23 cellular contexts compared by ENCODE assay signal in genomic region chr1:201459775-201460174, GRCh38. TPM values are rescaled to one million over a fixed set of nuclear protein-coding genes. Genes with fewer than 3 reads are reported as not detected.
A peak's percentile ranks its signal among the peaks of the same experiment; 100 is the strongest.
DNase-seq lines count a peak whose midpoint lies in the region; ATAC-seq and TF ChIP-seq lines count a peak whose summit lies in the region.
"Had no signal": no experiment of that assay in that cellular context is flagged by ENCODE, and none has a peak within 500 bp of the region (broad histone marks: within the 10 kb centered on the region; RNA-seq: fewer than 3 reads in every experiment).

No MANE protein-coding gene starts in this region.

- CTCF ChIA-PET in PC-3 (lab: Charles Lee): no interaction called here

- H3K27me3 ChIP-seq in PC-3 (ENCODE audit: low read length) (no peaks in the 10 kb centered on the region), esophagus squamous epithelium (no peaks in the 10 kb centered on the region), gastrocnemius medialis (no peaks in the 10 kb centered on the region), aorta (ENCODE audit: control insufficient read depth in 1 of 2, insufficient read depth in 2 of 2, low read length in 1 of 2) (no peaks in the 10 kb centered on the region)
- H3K27me3 ChIP-seq: esophagus muscularis mucosa, ovary, stomach had no signal

- TF ChIP-seq POLR2A in esophagus squamous epithelium (IDR thresholded peaks at IDR 0.05) (no peak), gastrocnemius medialis (IDR thresholded peaks at IDR 0.05) (no peak)

- peaks cover 6% of the 10 kb centered on the region; the same call in 1 of the 2 replicates for H3K36me3 ChIP-seq in PC-3 (ENCODE audit: low read depth, low read length)
- H3K36me3 ChIP-seq in esophagus squamous epithelium: peaks cover 0 to 8% (median 5%) of the 10 kb centered on the region in 3 donors
- peaks cover 0 to 7% of the 10 kb centered on the region in 2 donors for H3K36me3 ChIP-seq in gastrocnemius medialis
- H3K36me3 ChIP-seq in aorta (ENCODE audit: control insufficient read depth in 1 of 2, insufficient read depth in 2 of 2, low read length in 1 of 2): no peaks in the 10 kb centered on the region
- H3K36me3 ChIP-seq: ovary had no signal

- peak; percentile 51 for DNase-seq in PC-3
- DNase-seq in esophagus squamous epithelium (lab: John Stamatoyannopoulos, UW): no peak
- no peak for DNase-seq in gastrocnemius medialis
- DNase-seq in aorta: no peak
- DNase-seq in putamen (ENCODE audit: low spot score): no peak
- DNase-seq in head of caudate nucleus: no peak
- no peak for DNase-seq in SW480 (ENCODE audit: low spot score)
- DNase-seq: activated CD8-positive, alpha-beta memory T cell treated with anti-CD3 and anti-CD28 coated beads, Interleukin-2, amount 50 U/mL, for 48 hours; AML-193; amygdala; central memory CD4-positive, alpha-beta T cell; COR-L47; HFFc6; KBM-7; NCI-H2029 treated with DMSO at 0.1 percent for 48 hours; NCI-H446 treated with DMSO at 0.1 percent for 48 hours; NK-92 treated with Interleukin-12 subunit alpha and Interleukin-12 subunit beta, amount 100 ng/mL, for 24 hours; ovary; stimulated activated CD4-positive, alpha-beta T cell treated with anti-CD3 and anti-CD28 coated beads, Interleukin-2, amount 100 ng/mL, for 48 hours; stomach had no signal

- H3K27ac ChIP-seq in PC-3 (ENCODE audit: low read length): peak overlapping the region; percentile 84
- peak overlapping the region; percentile 93 to 98 (median 94) for H3K27ac ChIP-seq in esophagus squamous epithelium
- H3K27ac ChIP-seq in gastrocnemius medialis: peak overlapping the region; percentile 92 to 100 (median 100)
- peak overlapping the region; percentile 46 to 89 for H3K27ac ChIP-seq in aorta (ENCODE audit: low read depth in 1 of 2, low read length in 2 of 2)
- H3K27ac ChIP-seq: ovary had no signal

- H4K20me1 ChIP-seq in PC-3 (ENCODE audit: low read length): no peaks in the 10 kb centered on the region

- peaks cover 5% of the 10 kb centered on the region; the same call in 1 of the 2 replicates for H3K79me2 ChIP-seq in PC-3 (ENCODE audit: low read length)

- WGBS in esophagus squamous epithelium, 2 donors: 70 to 100% methylated on average over 2 to 3 of the region's 5 CpGs
- WGBS in aorta, 2 donors: 94 to 98% methylated on average over 5 of the region's 5 CpGs

- peak overlapping the region; percentile 48 for H3K9ac ChIP-seq in PC-3 (ENCODE audit: low read length)

- H3K4me3 ChIP-seq in PC-3 (ENCODE audit: low read length) (no peak overlapping the region), esophagus squamous epithelium (no peak overlapping the region), gastrocnemius medialis (no peak overlapping the region), aorta (ENCODE audit: low read length in 2 of 2) (no peak overlapping the region)
- H3K4me3 ChIP-seq: esophagus muscularis mucosa, lung, ovary, stomach had no signal

- BruUV-seq in PC-3 (replicated peaks; lab: Mats Ljungman, UMichigan): no TSS peak

- POLR2A ChIA-PET in PC-3 (lab: Charles Lee; ENCODE audit: unreplicated experiment): no interaction called here

- peak overlapping the region; percentile 73 for H3K4me2 ChIP-seq in PC-3 (ENCODE audit: low read length)

- ATAC-seq in PC-3: no peak
- ATAC-seq in gastrocnemius medialis: no peak
- no peak for ATAC-seq in aorta (ENCODE audit: low FRiP score)

- no peaks in the 10 kb centered on the region for H3K9me3 ChIP-seq in PC-3 (ENCODE audit: low read length)
- H3K9me3 ChIP-seq in esophagus squamous epithelium: no peaks in the 10 kb centered on the region
- no peaks in the 10 kb centered on the region for H3K9me3 ChIP-seq in gastrocnemius medialis
- no peaks in the 10 kb centered on the region for H3K9me3 ChIP-seq in aorta (ENCODE audit: control insufficient read depth, low read length)
- H3K9me3 ChIP-seq: esophagus muscularis mucosa, ovary, stomach had no signal

- no peaks in the 10 kb centered on the region for H3K9me2 ChIP-seq in PC-3 (replicated peaks; ENCODE audit: low read length)

- intact Hi-C loops in PC-3 (cut with micrococcal nuclease): no loop called here
- intact Hi-C loops in esophagus squamous epithelium (cut with DNase I): no loop called here
- intact Hi-C loops in gastrocnemius medialis (cut with DNase I; ENCODE audit: low total_unique reads): loop anchor here (5.0 to 10.0 kb wide), 2 partner anchors 287 to 425 kb away; partner anchors contain the start of gene SHISA4
- intact Hi-C loops in aorta (cut with DNase I): no loop called here
- intact Hi-C loops in head of caudate nucleus (cut with DNase I): no loop called here

- H3K4me1 ChIP-seq in PC-3 (ENCODE audit: insufficient read depth, low read length) (peaks cover 65% of the 10 kb centered on the region), esophagus squamous epithelium (peaks cover 40 to 82% (median 66%) of the 10 kb centered on the region in 3 donors), gastrocnemius medialis (peaks cover 58 to 72% of the 10 kb centered on the region in 2 donors), aorta (ENCODE audit: control insufficient read depth in 1 of 2, insufficient read depth in 2 of 2, low read length in 2 of 2) (no peaks in the 10 kb centered on the region)

- H2AFZ ChIP-seq in PC-3 (ENCODE audit: low read length): no peak overlapping the region

- H3F3A ChIP-seq in PC-3 (ENCODE audit: low read length, unreplicated experiment): peaks cover 13% of the 10 kb centered on the region

- TF ChIP-seq CTCF in PC-3 (conservative IDR thresholded peaks at IDR 0.05; ENCODE audit: low read depth, low read length): no peak
- no peak for TF ChIP-seq CTCF in esophagus squamous epithelium (IDR thresholded peaks at IDR 0.05)
- no peak for TF ChIP-seq CTCF in gastrocnemius medialis (IDR thresholded peaks at IDR 0.05 in 4 of 5, conservative IDR thresholded peaks at IDR 0.05 in 1 of 5)

- in situ Hi-C loops in gastrocnemius medialis (cut with MboI; ENCODE audit: low sequenced_read_pairs in 4 of 4): no loop called here

RNA-seq across cellular contexts. Expression of gene PHLDA3, which starts 9.2 kb away (rescaled TPM):
- total RNA-seq in PC-3 (2014; rRNA removed) (216 and 349 TPM in 2 replicates), esophagus squamous epithelium (10 to 100 TPM; 60.9 to 87.9 (median 75.1) TPM), gastrocnemius medialis (10 to 100 TPM in 3 of 4 donors, 1 to 10 TPM in 1; 7.4 to 91.8 (median 62.7) TPM), aorta (10 to 100 TPM; 66.1 to 71.6 TPM)
- polyA plus RNA-seq in aorta: 10 to 100 TPM; 33.7 to 46.1 TPM

RNA-seq across cellular contexts. Expression of gene TNNI1, which starts 38.2 kb away (rescaled TPM):
- not detected in 2 replicates for total RNA-seq in PC-3 (2014; rRNA removed)
- not detected for total RNA-seq in esophagus squamous epithelium
- total RNA-seq in gastrocnemius medialis: 1,000 to 10,000 TPM in 2 of 4 donors, 100 to 1,000 TPM in 2; 304 to 3,604 (median 1,823) TPM
- not detected for total RNA-seq in aorta
- under 1 TPM; 0.38 to 0.61 TPM for polyA plus RNA-seq in aorta
- total RNA-seq: Daoy, HFFc6, stomach had no signal

RNA-seq across cellular contexts. Expression of gene CSRP1, which starts 47.1 kb away (rescaled TPM):
- 147 and 189 TPM in 2 replicates for total RNA-seq in PC-3 (2014; rRNA removed)
- total RNA-seq in esophagus squamous epithelium: 1,000 to 10,000 TPM in 1 of 4 donors, 100 to 1,000 TPM in 3; 243 to 1,044 (median 363) TPM
- total RNA-seq in gastrocnemius medialis: 10 to 100 TPM; 22.7 to 91.1 (median 68.9) TPM
- 1,000 to 10,000 TPM in 1 of 2 donors, 100 to 1,000 TPM in 1; 599 to 1,490 TPM for total RNA-seq in aorta
- 100 to 1,000 TPM; 703 to 838 TPM for polyA plus RNA-seq in aorta

Comparison
In these comparisons a context has a peak if more than half of its experiments do, and no peak if none do; other contexts are left out.
1. RNA of gene TNNI1, which starts 38.2 kb away (total RNA-seq): 304 to 3,604 TPM in gastrocnemius medialis; not detected in aorta, not detected in PC-3 and not detected in esophagus squamous epithelium; every median in the first group is over 100 times any median in the second.
2. Peak in every context shown above with its lines, with median percentiles within 50 percentile points of each other: H3K27ac ChIP-seq.